29 cellular contexts compared by ENCODE assay signal in genomic region chr4:2273657-2274319, GRCh38.
"Had no signal": no experiment of that assay in that cellular context is flagged by ENCODE, and none has a peak within 500 bp of the region (broad histone marks: within the 10 kb centered on the region; RNA-seq: fewer than 3 reads in every experiment).

No MANE protein-coding gene starts in this region.

- H2AFZ ChIP-seq: hepatocyte, parathyroid adenoma had no signal

- H3K4me3 Mint-ChIP-seq: activated CD4-positive, alpha-beta memory T cell treated with anti-CD3 and anti-CD28 coated beads for 36 hours; activated naive CD4-positive, alpha-beta T cell treated with anti-CD3 and anti-CD28 coated beads for 36 hours; activated naive CD8-positive, alpha-beta T cell treated with anti-CD3 and anti-CD28 coated beads, Interleukin-2, amount 10 ng/mL, durations not matched to agents 7 days and 5 days; activated T-cell treated with anti-CD3 and anti-CD28 coated beads, Interleukin-2, amount 50 U/mL, for 72 hours; immature natural killer cell; memory B cell; nephron; type B pancreatic cell had no signal

- H3K9ac ChIP-seq: parathyroid adenoma had no signal

- H3K27ac ChIP-seq: breast epithelium, hepatocyte, parathyroid adenoma, sigmoid colon, testis, vagina had no signal

- FAIRE-seq: endometrium had no signal

- H3K9me3 ChIP-seq: breast epithelium, sigmoid colon, testis, vagina had no signal

- H3K4me2 ChIP-seq: hepatocyte, smooth muscle cell had no signal

- DNase-seq: activated CD4-positive, alpha-beta memory T cell treated with anti-CD3 and anti-CD28 coated beads for 36 hours; activated CD4-positive, alpha-beta T cell treated with anti-CD3 and anti-CD28 coated beads for 4 hours; activated CD4-positive, CD25-positive, alpha-beta regulatory T cell; activated effector memory CD4-positive, alpha-beta T cell treated with Interleukin-2 at 50 U/mL for 16 hours; activated naive CD4-positive, alpha-beta T cell treated with anti-CD3 and anti-CD28 coated beads for 36 hours; activated naive CD8-positive, alpha-beta T cell treated with anti-CD3 and anti-CD28 coated beads, Interleukin-2, amount 10 ng/mL, durations not matched to agents 7 days and 5 days; activated T-cell treated with anti-CD3 and anti-CD28 coated beads, Interleukin-2, amount 50 U/mL, for 72 hours; amniotic stem cell; cerebellar nuclear complex; effector CD4-positive, alpha-beta T cell; foreskin fibroblast; immature natural killer cell; kidney glomerular epithelial cell; nucleus accumbens; sigmoid colon; stimulated activated CD4-positive, alpha-beta T cell treated with anti-CD3 and anti-CD28 coated beads, Interleukin-2, amount 100 ng/mL, for 48 hours; stimulated activated CD8-positive, alpha-beta memory T cell treated with anti-CD3 and anti-CD28 coated beads, Interleukin-4, amount 100 ng/mL, for 48 hours; stimulated activated naive CD4-positive, alpha-beta T cell; T-helper 9 cell had no signal

- H3K4me1 Mint-ChIP-seq: activated naive CD8-positive, alpha-beta T cell treated with anti-CD3 and anti-CD28 coated beads, Interleukin-2, amount 10 ng/mL, durations not matched to agents 7 days and 5 days; memory B cell had no signal

- H3K36me3 ChIP-seq: breast epithelium, sigmoid colon, vagina had no signal

- H3K27me3 ChIP-seq: breast epithelium, hepatocyte, sigmoid colon, testis, vagina had no signal

- H3K4me1 ChIP-seq: breast epithelium, parathyroid adenoma, sigmoid colon, vagina had no signal

- H3K4me3 ChIP-seq: breast epithelium, hepatocyte, sigmoid colon, smooth muscle cell, testis, vagina had no signal

- H3K79me2 ChIP-seq: hepatocyte, parathyroid adenoma had no signal

- ATAC-seq: activated T-cell treated with anti-CD3 and anti-CD28 coated beads, Interleukin-2, amount 50 U/mL, for 72 hours had no signal

- H3K36me3 Mint-ChIP-seq: activated CD4-positive, alpha-beta memory T cell treated with anti-CD3 and anti-CD28 coated beads for 36 hours; activated naive CD8-positive, alpha-beta T cell treated with anti-CD3 and anti-CD28 coated beads, Interleukin-2, amount 10 ng/mL, durations not matched to agents 7 days and 5 days; type B pancreatic cell had no signal

- H3K9me3 Mint-ChIP-seq: activated CD4-positive, alpha-beta memory T cell treated with anti-CD3 and anti-CD28 coated beads for 36 hours; activated naive CD4-positive, alpha-beta T cell treated with anti-CD3 and anti-CD28 coated beads for 36 hours; activated naive CD8-positive, alpha-beta T cell treated with anti-CD3 and anti-CD28 coated beads, Interleukin-2, amount 10 ng/mL, durations not matched to agents 7 days and 5 days; activated T-cell treated with anti-CD3 and anti-CD28 coated beads, Interleukin-2, amount 50 U/mL, for 72 hours; immature natural killer cell; memory B cell; nephron; type B pancreatic cell had no signal

- H3K27ac Mint-ChIP-seq: activated CD4-positive, alpha-beta memory T cell treated with anti-CD3 and anti-CD28 coated beads for 36 hours; activated naive CD4-positive, alpha-beta T cell treated with anti-CD3 and anti-CD28 coated beads for 36 hours; activated naive CD8-positive, alpha-beta T cell treated with anti-CD3 and anti-CD28 coated beads, Interleukin-2, amount 10 ng/mL, durations not matched to agents 7 days and 5 days; activated T-cell treated with anti-CD3 and anti-CD28 coated beads, Interleukin-2, amount 50 U/mL, for 72 hours; memory B cell; nephron; type B pancreatic cell had no signal
